ENCODE assay signal across 11 cellular contexts in the genomic region with DNA sequence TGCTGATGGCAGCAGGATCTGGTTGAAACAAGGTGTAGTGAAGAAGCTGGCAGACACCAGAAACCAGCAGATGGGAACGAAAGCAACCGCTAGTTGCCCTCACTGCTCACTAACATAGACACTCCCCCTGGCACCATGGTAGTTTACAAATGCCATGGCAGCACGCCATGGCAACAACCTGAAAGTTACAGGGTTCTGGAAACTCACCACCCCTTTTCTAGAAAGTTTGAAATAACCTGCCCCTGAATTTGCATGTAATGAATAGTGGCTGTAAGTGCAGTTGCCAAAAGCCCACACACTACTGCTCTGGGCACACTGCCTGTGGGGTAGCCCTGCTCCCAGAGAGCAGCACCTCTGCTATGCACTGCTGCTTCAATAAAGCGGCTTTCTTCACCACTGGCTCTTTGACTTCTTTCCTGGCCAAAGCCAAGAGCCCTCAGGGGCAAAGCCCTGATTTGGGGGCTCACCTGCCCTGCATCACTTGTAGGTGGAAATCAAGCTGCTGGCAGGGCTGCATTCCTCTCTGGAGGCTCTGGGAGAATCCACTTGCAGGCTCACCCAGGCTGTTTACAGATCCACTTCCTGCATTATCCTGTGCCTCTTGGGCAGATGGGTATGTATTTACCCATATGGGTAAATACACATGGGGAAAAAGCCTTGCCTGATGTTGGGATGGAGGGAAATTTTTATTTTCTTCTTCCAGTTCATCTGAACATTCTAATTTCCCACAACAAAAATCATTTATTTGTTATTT. TPM values are rescaled to one million over a fixed set of nuclear protein-coding genes. Genes with fewer than 3 reads are reported as not detected.
DNase-seq lines count a peak whose midpoint lies in the region; ATAC-seq and TF ChIP-seq lines count a peak whose summit lies in the region.
"Had no signal": no experiment of that assay in that cellular context is flagged by ENCODE, and none has a peak within 500 bp of the region (broad histone marks: within the 10 kb centered on the region; RNA-seq: fewer than 3 reads in every experiment).

No MANE protein-coding gene starts in this region.

- no peak overlapping the region for H3K9ac ChIP-seq in trophoblast cell (ENCODE audit: low read length)

- H2BK12ac ChIP-seq in trophoblast cell (ENCODE audit: low read length): no peak overlapping the region

- no peak overlapping the region for H2AFZ ChIP-seq in trophoblast cell (ENCODE audit: insufficient read depth, low read length, poor library complexity)

- H3K4me1 Mint-ChIP-seq in activated naive CD4-positive, alpha-beta T cell treated with anti-CD3 and anti-CD28 coated beads for 36 hours (ENCODE audit: low read depth): peaks cover 12% of the 10 kb centered on the region
- peaks cover 6% of the 10 kb centered on the region for H3K4me1 Mint-ChIP-seq in activated naive CD4-positive, alpha-beta T cell treated with anti-CD3 and anti-CD28 coated beads, Interleukin-2, amount 10 ng/mL, durations not matched to agents 7 days and 5 days

- H2BK120ac ChIP-seq in trophoblast cell (ENCODE audit: insufficient read depth, low read length, poor library complexity): no peak overlapping the region

- DNase-seq in activated naive CD4-positive, alpha-beta T cell treated with anti-CD3 and anti-CD28 coated beads for 36 hours: peak; percentile 17
- no peak for DNase-seq in activated naive CD4-positive, alpha-beta T cell treated with anti-CD3 and anti-CD28 coated beads, Interleukin-2, amount 10 ng/mL, durations not matched to agents 7 days and 5 days
- DNase-seq in M059J (ENCODE audit: low read depth) (peak; percentile 64), coronary artery (ENCODE audit: low spot score) (no peak), superior temporal gyrus (ENCODE audit: extremely low spot score) (peak; percentile 16), trophoblast cell (no peak)
- no peak for DNase-seq in stimulated activated CD4-positive, alpha-beta T cell treated with anti-CD3 and anti-CD28 coated beads, Interleukin-4, amount 100 ng/mL, for 4 hours

- no peak overlapping the region for H2AK5ac ChIP-seq in trophoblast cell (ENCODE audit: low read length)

- no peaks in the 10 kb centered on the region for H3K27me3 ChIP-seq in trophoblast cell (ENCODE audit: insufficient read depth, low read length)
- H3K27me3 ChIP-seq: upper lobe of left lung had no signal

- no peaks in the 10 kb centered on the region for H3K9me3 Mint-ChIP-seq in activated naive CD4-positive, alpha-beta T cell treated with anti-CD3 and anti-CD28 coated beads for 36 hours
- no peaks in the 10 kb centered on the region for H3K9me3 Mint-ChIP-seq in activated naive CD4-positive, alpha-beta T cell treated with anti-CD3 and anti-CD28 coated beads, Interleukin-2, amount 10 ng/mL, durations not matched to agents 7 days and 5 days

- peak overlapping the region; percentile 80 to 91 for H3K27ac ChIP-seq in coronary artery
- no peak overlapping the region for H3K27ac ChIP-seq in trophoblast cell (ENCODE audit: low read depth, low read length)

- no peaks in the 10 kb centered on the region for H3K36me3 ChIP-seq in trophoblast cell (ENCODE audit: control insufficient read depth in 1 of 2, insufficient read depth in 2 of 2, low read length in 2 of 2)
- H3K36me3 ChIP-seq: upper lobe of left lung had no signal

- H3K27ac Mint-ChIP-seq in activated naive CD4-positive, alpha-beta T cell treated with anti-CD3 and anti-CD28 coated beads for 36 hours: no peak overlapping the region
- H3K27ac Mint-ChIP-seq in activated naive CD4-positive, alpha-beta T cell treated with anti-CD3 and anti-CD28 coated beads, Interleukin-2, amount 10 ng/mL, durations not matched to agents 7 days and 5 days: no peak overlapping the region

- no peaks in the 10 kb centered on the region for H3K36me3 Mint-ChIP-seq in activated naive CD4-positive, alpha-beta T cell treated with anti-CD3 and anti-CD28 coated beads for 36 hours (ENCODE audit: low read depth)
- no peaks in the 10 kb centered on the region for H3K36me3 Mint-ChIP-seq in activated naive CD4-positive, alpha-beta T cell treated with anti-CD3 and anti-CD28 coated beads, Interleukin-2, amount 10 ng/mL, durations not matched to agents 7 days and 5 days

- H3K79me1 ChIP-seq in trophoblast cell (ENCODE audit: low read length): no peaks in the 10 kb centered on the region

- H3K4me3 ChIP-seq in coronary artery (no peak overlapping the region), trophoblast cell (ENCODE audit: low read depth, low read length) (no peak overlapping the region)
- H3K4me3 ChIP-seq: upper lobe of left lung had no signal

- WGBS in trophoblast cell (ENCODE audit: extremely low coverage, insufficient coverage, insufficient read length): no CpG with 5 or more reads among the region's 4 CpGs

- CTCF ChIA-PET in activated naive CD4-positive, alpha-beta T cell treated with anti-CD3 and anti-CD28 coated beads for 36 hours (lab: Charles Lee): interaction anchor here (1.0 kb wide), 1 partner anchor 10 kb away, joined by 3 read pairs; no protein-coding TSS in a partner anchor
- CTCF ChIA-PET in activated naive CD4-positive, alpha-beta T cell treated with anti-CD3 and anti-CD28 coated beads, Interleukin-2, amount 10 ng/mL, durations not matched to agents 7 days and 5 days (lab: Charles Lee): no interaction called here

- H3K4me1 ChIP-seq in trophoblast cell (ENCODE audit: control insufficient read depth in 1 of 2, insufficient read depth in 2 of 2, low read length in 2 of 2): no peaks in the 10 kb centered on the region

- no peak for ATAC-seq in HG03097 (IDR thresholded peaks at IDR 0.05; ENCODE audit: low FRiP score, unreplicated experiment)

- H4K8ac ChIP-seq in trophoblast cell (ENCODE audit: low read depth, low read length): no peak overlapping the region

- no peak overlapping the region for H3K14ac ChIP-seq in trophoblast cell (ENCODE audit: low read length)

- H3K9me3 ChIP-seq in trophoblast cell (ENCODE audit: insufficient read depth, low read depth, low read length): peaks cover 2% of the 10 kb centered on the region
- H3K9me3 ChIP-seq: upper lobe of left lung had no signal

- H4K91ac ChIP-seq in trophoblast cell (ENCODE audit: low read depth, low read length): no peak overlapping the region

- H3K4me2 ChIP-seq in trophoblast cell (ENCODE audit: low read length): no peak overlapping the region

- H3K4me3 Mint-ChIP-seq in activated naive CD4-positive, alpha-beta T cell treated with anti-CD3 and anti-CD28 coated beads for 36 hours: no peak overlapping the region
- H3K4me3 Mint-ChIP-seq in activated naive CD4-positive, alpha-beta T cell treated with anti-CD3 and anti-CD28 coated beads, Interleukin-2, amount 10 ng/mL, durations not matched to agents 7 days and 5 days: no peak overlapping the region

- peaks cover 2% of the 10 kb centered on the region for H3K79me2 ChIP-seq in trophoblast cell (ENCODE audit: control insufficient read depth, insufficient read depth, low read length, poor library complexity)

- H3K27me3 Mint-ChIP-seq in activated naive CD4-positive, alpha-beta T cell treated with anti-CD3 and anti-CD28 coated beads for 36 hours (ENCODE audit: low read depth): no peaks in the 10 kb centered on the region
- H3K27me3 Mint-ChIP-seq in activated naive CD4-positive, alpha-beta T cell treated with anti-CD3 and anti-CD28 coated beads, Interleukin-2, amount 10 ng/mL, durations not matched to agents 7 days and 5 days: peaks cover 31% of the 10 kb centered on the region

- H3K4ac ChIP-seq in trophoblast cell (ENCODE audit: low read depth, low read length): no peak overlapping the region

- intact Hi-C loops in activated naive CD4-positive, alpha-beta T cell treated with anti-CD3 and anti-CD28 coated beads for 36 hours (cut with micrococcal nuclease): no loop called here

- no peak overlapping the region for H2BK5ac ChIP-seq in trophoblast cell (ENCODE audit: low read depth, low read length, poor library complexity)

- TF ChIP-seq CTCF in coronary artery (IDR thresholded peaks at IDR 0.05): no peak

- H4K12ac ChIP-seq in trophoblast cell (ENCODE audit: low read depth, low read length): no peak overlapping the region

- H3K18ac ChIP-seq in trophoblast cell (ENCODE audit: low read length): no peak overlapping the region

- H3K23ac ChIP-seq in trophoblast cell (ENCODE audit: low read length): no peak overlapping the region

RNA-seq across cellular contexts. Expression of a gene that starts 2.0 kb away (rescaled TPM):
- total RNA-seq in activated naive CD4-positive, alpha-beta T cell treated with anti-CD3 and anti-CD28 coated beads for 36 hours: not detected
- not detected in 2 replicates for total RNA-seq in M059J (2014; rRNA removed; shearing (Covaris generic))
- polyA plus RNA-seq in trophoblast cell (2013): not detected in 2 replicates
- total RNA-seq: Daoy had no signal
- polyA plus RNA-seq: esophagus had no signal

RNA-seq across cellular contexts. Expression of a gene that starts 57.5 kb away (rescaled TPM):
- total RNA-seq in activated naive CD4-positive, alpha-beta T cell treated with anti-CD3 and anti-CD28 coated beads for 36 hours: under 1 TPM; 0.10 to 0.20 TPM
- total RNA-seq in M059J (2014; rRNA removed; shearing (Covaris generic)): not detected in 2 replicates
- not detected in 2 replicates for polyA plus RNA-seq in trophoblast cell (2013)
- total RNA-seq: Daoy had no signal

Comparison
In these comparisons a context has a peak if more than half of its experiments do, and no peak if none do; other contexts are left out.
1. DNase-seq: peak in activated naive CD4-positive, alpha-beta T cell treated with anti-CD3 and anti-CD28 coated beads for 36 hours (single experiment), M059J (single experiment) and superior temporal gyrus (single experiment); none in activated naive CD4-positive, alpha-beta T cell treated with anti-CD3 and anti-CD28 coated beads, Interleukin-2, amount 10 ng/mL, durations not matched to agents 7 days and 5 days (single experiment), coronary artery (single experiment), stimulated activated CD4-positive, alpha-beta T cell treated with anti-CD3 and anti-CD28 coated beads, Interleukin-4, amount 100 ng/mL, for 4 hours (0 of 2) and trophoblast cell (0 of 2).